ENCODE assay signal across 1 cellular context in genomic region chr7:140646931-140647647, GRCh38.
TF ChIP-seq lines count a peak whose summit lies in the region.

No MANE protein-coding gene starts in this region.

TF ChIP-seq in HEK293, 187 proteins besides CTCF, POLR2A, EP300 and RAD21 (continued from another document):
- no peak for TF ChIP-seq OVOL3 (tag by site-specific recombination; IDR thresholded peaks at IDR 0.05)
- TF ChIP-seq ZNF280D (tag by site-specific recombination; IDR thresholded peaks at IDR 0.05) = no peak
- TF ChIP-seq ZNF148 (tag by site-specific recombination; IDR thresholded peaks at IDR 0.05; ENCODE audit: borderline replicate concordance) = no peak
- no peak for TF ChIP-seq ZNF76 (tag by site-specific recombination; IDR thresholded peaks at IDR 0.05; ENCODE audit: borderline replicate concordance, low read depth)
- no peak for TF ChIP-seq ZNF747 (tag by site-specific recombination; IDR thresholded peaks at IDR 0.05)
- peak; percentile 93 for TF ChIP-seq EGR2 (tag by site-specific recombination; IDR thresholded peaks at IDR 0.05; ENCODE audit: low read depth)
- no peak for TF ChIP-seq GLI2 (tag by site-specific recombination; IDR thresholded peaks at IDR 0.05; ENCODE audit: borderline replicate concordance, low read depth)
- TF ChIP-seq ZNF548 (tag by site-specific recombination; IDR thresholded peaks at IDR 0.05) = no peak
- no peak for TF ChIP-seq REPIN1 (tag by site-specific recombination; IDR thresholded peaks at IDR 0.05; ENCODE audit: low read depth)
- no peak for TF ChIP-seq KLF16 (tag by site-specific recombination; IDR thresholded peaks at IDR 0.05)
- TF ChIP-seq ZNF664 (tag by site-specific recombination; IDR thresholded peaks at IDR 0.05) = no peak
- TF ChIP-seq ZXDB (tag by site-specific recombination; IDR thresholded peaks at IDR 0.05) = no peak
- TF ChIP-seq ZIC2 (tag by site-specific recombination; IDR thresholded peaks at IDR 0.05) = no peak; the same call in 1 of the 2 replicates
- no peak for TF ChIP-seq ZBTB48 (tag by site-specific recombination; IDR thresholded peaks at IDR 0.05)
- 0 out of 2 replicates have a peak, but pooled peaks have one; percentile 21 for TF ChIP-seq ZNF501 (tag by site-specific recombination; IDR thresholded peaks at IDR 0.05)
- 0 out of 2 replicates have a peak, but pooled peaks have one; percentile 24 for TF ChIP-seq IKZF3 (tag by site-specific recombination; IDR thresholded peaks at IDR 0.05)
- TF ChIP-seq ZNF366 (tag by site-specific recombination; conservative IDR thresholded peaks at IDR 0.05) = 0 out of 2 replicates have a peak, but pooled peaks have one; percentile 13
- TF ChIP-seq ZNF449 (tag by site-specific recombination; IDR thresholded peaks at IDR 0.05) = no peak
- TF ChIP-seq ZFHX2 (tag by site-specific recombination; conservative IDR thresholded peaks at IDR 0.05) = peak; percentile 87
- TF ChIP-seq OSR2 (tag by site-specific recombination; IDR thresholded peaks at IDR 0.05) = no peak
